ENCODE assay signal across 8 cellular contexts in the genomic region with DNA sequence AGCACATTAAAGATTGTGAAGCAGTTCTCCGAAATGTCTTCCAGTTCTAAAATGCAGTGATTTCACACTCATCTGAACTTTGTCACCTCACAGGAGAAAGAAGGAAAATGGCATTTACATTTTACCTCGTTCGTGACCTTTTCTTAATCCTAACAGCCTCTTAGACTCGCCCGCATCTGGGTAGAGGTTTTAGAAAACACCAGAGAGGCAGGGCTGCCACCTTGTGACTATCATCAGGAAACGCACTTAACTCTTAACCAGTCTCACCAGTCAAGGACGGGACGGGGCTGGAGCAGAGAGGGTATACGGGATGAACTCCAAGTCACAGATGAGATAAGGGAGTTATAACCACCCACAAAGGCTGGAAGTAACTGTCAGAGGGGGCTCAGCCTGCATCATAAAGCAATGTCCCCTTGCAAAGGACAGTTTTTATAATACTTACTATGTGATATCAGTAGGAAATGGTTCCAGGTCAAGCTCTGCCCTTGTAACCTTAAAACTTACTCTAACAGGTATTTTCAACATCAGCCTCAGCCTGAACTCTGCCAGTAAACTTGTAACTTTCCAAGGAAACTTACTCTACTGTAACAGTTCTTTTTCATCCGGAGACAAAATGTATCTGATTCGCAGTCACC. TPM values are rescaled to one million over a fixed set of nuclear protein-coding genes. Genes with fewer than 3 reads are reported as not detected.
A peak's percentile ranks its signal among the peaks of the same experiment; 100 is the strongest.
DNase-seq lines count a peak whose midpoint lies in the region; ATAC-seq and TF ChIP-seq lines count a peak whose summit lies in the region.

No MANE protein-coding gene starts in this region.

- H3K27me3 Mint-ChIP-seq in activated B cell treated with CpG ODN at 0.5 μM for 24 hours: peaks cover 35% of the 10 kb centered on the region
- peaks cover 55% of the 10 kb centered on the region for H3K27me3 Mint-ChIP-seq in chondrocyte (ENCODE audit: low read depth)

- H3K4me3 ChIP-seq in mucosa of descending colon (no peak overlapping the region), upper lobe of left lung (no peak overlapping the region)

- intact Hi-C loops in activated B cell treated with CpG ODN at 0.5 μM for 24 hours (cut with micrococcal nuclease): loop anchor here (1.0 to 5.0 kb wide), 2 partner anchors 39 to 104 kb away; no protein-coding TSS in a partner anchor
- intact Hi-C loops in mucosa of descending colon (cut with DNase I, micrococcal nuclease): loop anchor here in 1 of 2 donors (5.0 kb wide), 1 partner anchor 39 kb away; the partner anchor contains the start of gene CEACAM5

- TF ChIP-seq POLR2A in upper lobe of left lung (IDR thresholded peaks at IDR 0.05): no peak

- CTCF ChIA-PET in activated B cell treated with CpG ODN at 0.5 μM for 24 hours (lab: Charles Lee): interaction anchor here (1.0 to 1.5 kb wide), 3 partner anchors 40 to 105 kb away, joined by 3 to 4 read pairs (median 4); no protein-coding TSS in a partner anchor

- H3K27ac Mint-ChIP-seq in activated B cell treated with CpG ODN at 0.5 μM for 24 hours: no peak overlapping the region
- no peak overlapping the region for H3K27ac Mint-ChIP-seq in chondrocyte (ENCODE audit: unreplicated experiment)

- H3K4me1 ChIP-seq in mucosa of descending colon (ENCODE audit: low read depth) (peaks cover 24% of the 10 kb centered on the region), upper lobe of left lung (peaks cover 0 to 18% (median 1%) of the 10 kb centered on the region in 4 donors)

- POLR2A ChIA-PET in activated B cell treated with CpG ODN at 0.5 μM for 24 hours (lab: Charles Lee): no interaction called here

- WGBS in upper lobe of left lung, 2 donors: 19% methylated on average over 11 of the region's 11 CpGs

- H3K9me3 Mint-ChIP-seq in activated B cell treated with CpG ODN at 0.5 μM for 24 hours: no peaks in the 10 kb centered on the region
- H3K9me3 Mint-ChIP-seq in chondrocyte (ENCODE audit: low read depth): no peaks in the 10 kb centered on the region

- H3K27ac ChIP-seq in 22Rv1 (no peak overlapping the region), upper lobe of left lung (peak overlapping the region in 1 of 4 donors; percentile 21)

- H3K36me3 Mint-ChIP-seq in activated B cell treated with CpG ODN at 0.5 μM for 24 hours (ENCODE audit: low read depth) (no peaks in the 10 kb centered on the region), chondrocyte (ENCODE audit: low read depth) (no peaks in the 10 kb centered on the region)

- peak; percentile 5 for DNase-seq in NCI-H2171 (lab: John Stamatoyannopoulos, UW)
- DNase-seq in activated B cell treated with CpG ODN at 0.5 μM for 24 hours: no peak
- DNase-seq in chondrocyte (ENCODE audit: low spot score): no peak
- DNase-seq in mucosa of descending colon: peak in 1 of 3 donors; percentile 79
- peak in 1 of 2 donors; percentile 80 for DNase-seq in upper lobe of left lung

- ATAC-seq in activated B cell treated with CpG ODN at 0.5 μM for 24 hours (ENCODE audit: low read depth) (peak; percentile 47), mucosa of descending colon (peak; percentile 69), upper lobe of left lung (ENCODE audit: low FRiP score in 2 of 2) (peak; percentile 75 to 78), GM21717 (IDR thresholded peaks at IDR 0.05; ENCODE audit: unreplicated experiment) (no peak)

- TF ChIP-seq EP300 in upper lobe of left lung (IDR thresholded peaks at IDR 0.05): no peak

- H3K4me1 Mint-ChIP-seq in activated B cell treated with CpG ODN at 0.5 μM for 24 hours (peaks cover 17% of the 10 kb centered on the region), chondrocyte (ENCODE audit: low read depth) (no peaks in the 10 kb centered on the region)

- H3K27me3 ChIP-seq in upper lobe of left lung: no peaks in the 10 kb centered on the region

- TF ChIP-seq CTCF in 22Rv1 (IDR thresholded peaks at IDR 0.05) (peak; percentile 81), GM12873 (IDR thresholded peaks at IDR 0.05; ENCODE audit: insufficient read depth, low read depth, low read length, missing control alignments) (peak; percentile 74), activated B cell treated with CpG ODN at 0.5 μM for 24 hours (IDR thresholded peaks at IDR 0.05) (no peak), chondrocyte (IDR thresholded peaks at IDR 0.05) (peak; percentile 75), mucosa of descending colon (IDR thresholded peaks at IDR 0.05) (peak; percentile 34), upper lobe of left lung (IDR thresholded peaks at IDR 0.05) (peak in 5 of 6 experiments; percentile 18 to 67 (median 56))

- H3K4me3 Mint-ChIP-seq in activated B cell treated with CpG ODN at 0.5 μM for 24 hours (no peak overlapping the region), chondrocyte (ENCODE audit: unreplicated experiment) (no peak overlapping the region)

- no peaks in the 10 kb centered on the region for H3K9me3 ChIP-seq in mucosa of descending colon
- no peaks in the 10 kb centered on the region for H3K9me3 ChIP-seq in upper lobe of left lung

- H3K36me3 ChIP-seq in mucosa of descending colon (ENCODE audit: low read depth) (no peaks in the 10 kb centered on the region), upper lobe of left lung (no peaks in the 10 kb centered on the region)

RNA-seq across cellular contexts. Expression of gene CEACAM6, which starts 8.6 kb away (rescaled TPM):
- total RNA-seq in activated B cell treated with CpG ODN at 0.5 μM for 24 hours (not detected in 2 replicates), chondrocyte (not detected in 3 replicates), mucosa of descending colon (1,000 to 10,000 TPM in 1 of 3 donors, 100 to 1,000 TPM in 2; 249 to 1,767 (median 431) TPM), upper lobe of left lung (100 to 1,000 TPM; 140 to 651 (median 539) TPM)

RNA-seq across cellular contexts. Expression of gene CEACAM5, which starts 38.3 kb away (rescaled TPM):
- not detected in 2 replicates for total RNA-seq in activated B cell treated with CpG ODN at 0.5 μM for 24 hours
- total RNA-seq in chondrocyte: not detected in 3 replicates
- total RNA-seq in mucosa of descending colon: 1,000 to 10,000 TPM; 2,069 to 7,240 (median 3,325) TPM
- total RNA-seq in upper lobe of left lung: 10 to 100 TPM in 4 of 6 donors, 1 to 10 TPM in 2; 5.5 to 55.2 (median 23.8) TPM

RNA-seq across cellular contexts. Expression of gene CEACAM3, which starts 49.7 kb away (rescaled TPM):
- not detected in 2 replicates for total RNA-seq in activated B cell treated with CpG ODN at 0.5 μM for 24 hours
- total RNA-seq in chondrocyte: not detected in 3 replicates
- 1 to 10 TPM; 2.5 to 4.5 (median 3.9) TPM for total RNA-seq in mucosa of descending colon
- 1 to 10 TPM in 5 of 6 donors, not detected in 1; 1.4 to 6.0 (median 2.7) TPM for total RNA-seq in upper lobe of left lung

RNA-seq across cellular contexts. Expression of gene CEACAM7, which starts 58.6 kb away (rescaled TPM):
- total RNA-seq in activated B cell treated with CpG ODN at 0.5 μM for 24 hours (not detected in 2 replicates), chondrocyte (not detected in 3 replicates), mucosa of descending colon (1,000 to 10,000 TPM in 2 of 3 donors, 100 to 1,000 TPM in 1; 753 to 3,639 (median 2,117) TPM), upper lobe of left lung (under 1 TPM in 3 of 6 donors, not detected in 3; 0.23 to 0.30 (median 0.27) TPM)

Comparison
In these comparisons a context has a peak if more than half of its experiments do, and no peak if none do; other contexts are left out.
1. RNA of gene CEACAM6, which starts 8.6 kb away (total RNA-seq): 140 to 651 TPM in upper lobe of left lung and 249 to 1,767 TPM in mucosa of descending colon; not detected in activated B cell treated with CpG ODN at 0.5 μM for 24 hours and not detected in chondrocyte; every median in the first group is over 100 times any median in the second.
2. RNA of gene CEACAM5, which starts 38.3 kb away (total RNA-seq): 2,069 to 7,240 TPM in mucosa of descending colon; 5.5 to 55.2 TPM in upper lobe of left lung, not detected in activated B cell treated with CpG ODN at 0.5 μM for 24 hours and not detected in chondrocyte; every median in the first group is over 10 times any median in the second.